Comparison of ENCODE assay signal across 15 cellular contexts in genomic region chr9:101307524-101308213, GRCh38.
"Had no signal": no experiment of that assay in that cellular context is flagged by ENCODE, and none has a peak within 500 bp of the region (broad histone marks: within the 10 kb centered on the region; RNA-seq: fewer than 3 reads in every experiment).

No MANE protein-coding gene starts in this region.

- H3K4me3 ChIP-seq: esophagus muscularis mucosa, suprapubic skin, upper lobe of right lung had no signal

- H3K36me3 ChIP-seq: esophagus muscularis mucosa, suprapubic skin, upper lobe of right lung had no signal

- H3K27me3 ChIP-seq: esophagus muscularis mucosa, suprapubic skin, upper lobe of right lung had no signal

- H3K9me3 ChIP-seq: esophagus muscularis mucosa, suprapubic skin, upper lobe of right lung had no signal

- H3K4me1 ChIP-seq: upper lobe of right lung had no signal

- H3K27ac ChIP-seq: esophagus muscularis mucosa, suprapubic skin, upper lobe of right lung had no signal

- DNase-seq: activated B cell treated with CpG ODN at 0.5 μM for 24 hours; activated CD4-positive, alpha-beta T cell treated with anti-CD3 and anti-CD28 coated beads, Interleukin-2, amount 10 ng/mL, durations not matched to agents 24 days and 14 days; activated CD8-positive, alpha-beta memory T cell treated with anti-CD3 and anti-CD28 coated beads for 24 hours; activated naive CD4-positive, alpha-beta T cell treated with anti-CD3 and anti-CD28 coated beads for 36 hours; cerebellar nuclear complex; foreskin fibroblast; head of caudate nucleus; stimulated activated CD4-positive, alpha-beta T cell treated with anti-CD3 and anti-CD28 coated beads, Interleukin-4, amount 100 ng/mL, for 1 hour; stimulated activated CD8-positive, alpha-beta memory T cell treated with anti-CD3 and anti-CD28 coated beads, Interleukin-4, amount 100 ng/mL, for 48 hours; stimulated activated naive CD8-positive, alpha-beta T cell treated with anti-CD3 and anti-CD28 coated beads, Interleukin-15, Interleukin-2, amounts not matched to agents 100 U/mL and 50 U/mL, for 24 hours; T-helper 17 cell; upper lobe of right lung had no signal

- ATAC-seq: natural killer cell treated with Interleukin-12 subunit alpha and Interleukin-12 subunit beta and Interleukin-15 and Interleukin-18, amount 100 ng/mL, for 72 hours; stimulated activated naive CD8-positive, alpha-beta T cell treated with anti-CD3 and anti-CD28 coated beads, Interleukin-15, Interleukin-2, amounts not matched to agents 100 U/mL and 50 U/mL, for 24 hours; T-helper 17 cell; upper lobe of right lung had no signal
